In genomic region chr3:111853071-111853470, GRCh38 we compare ENCODE assay signal across 26 cellular contexts.
"Had no signal": no experiment of that assay in that cellular context is flagged by ENCODE, and none has a peak within 500 bp of the region (broad histone marks: within the 10 kb centered on the region; RNA-seq: fewer than 3 reads in every experiment).

No MANE protein-coding gene starts in this region.

- H3K27ac ChIP-seq: thyroid gland, upper lobe of left lung had no signal

- H3K4me3 ChIP-seq: heart left ventricle, thyroid gland, upper lobe of left lung had no signal

- H3K4me1 ChIP-seq: thyroid gland had no signal

- H3K36me3 ChIP-seq: heart left ventricle, thyroid gland, upper lobe of left lung had no signal

- ATAC-seq: activated naive CD8-positive, alpha-beta T cell treated with anti-CD3 and anti-CD28 coated beads, Interleukin-2, amount 50 U/mL, for 24 hours; activated T-cell treated with anti-CD3 and anti-CD28 coated beads, Interleukin-2, amount 50 U/mL, for 4 hours; activated T-helper 17 cell treated with anti-CD3 and anti-CD28 coated beads, Interleukin-2, amount 50 U/mL, for 72 hours; natural killer cell; right cardiac atrium; stimulated activated memory B cell treated with anti-CD40 and anti-IgM and Interleukin-4, amounts not matched to agents 10 μg/mL and 1 μg/mL and 100 μg/mL, for 72 hours; stimulated activated naive CD8-positive, alpha-beta T cell treated with anti-CD3 and anti-CD28 coated beads, Interleukin-15, amount 100 ng/mL, for 72 hours; WTC11 had no signal

- H3K9me3 Mint-ChIP-seq: activated CD4-positive, alpha-beta memory T cell treated with anti-CD3 and anti-CD28 coated beads, Interleukin-2, amount 10 ng/mL, durations not matched to agents 7 days and 5 days; activated CD4-positive, alpha-beta T cell treated with anti-CD3 and anti-CD28 coated beads, Interleukin-2, amount 10 ng/mL, durations not matched to agents 7 days and 5 days; activated naive CD4-positive, alpha-beta T cell treated with anti-CD3 and anti-CD28 coated beads, Interleukin-2, amount 50 U/mL, for 24 hours; activated naive CD8-positive, alpha-beta T cell treated with anti-CD3 and anti-CD28 coated beads, Interleukin-2, amount 50 U/mL, for 24 hours; activated T-cell treated with anti-CD3 and anti-CD28 coated beads, Interleukin-2, amount 50 U/mL, for 4 hours; activated T-helper 17 cell treated with anti-CD3 and anti-CD28 coated beads, Interleukin-2, amount 50 U/mL, for 72 hours; dendritic cell treated with granulocyte-macrophage colony-stimulating factor and Interleukin-4, amounts not matched to agents 40 ng/mL and 50 ng/mL, for 4 days; memory B cell; natural killer cell; stimulated activated memory B cell treated with anti-CD40 and anti-IgM and Interleukin-4, amounts not matched to agents 10 μg/mL and 1 μg/mL and 100 μg/mL, for 72 hours; stimulated activated naive CD8-positive, alpha-beta T cell treated with anti-CD3 and anti-CD28 coated beads, Interleukin-15, amount 100 ng/mL, for 72 hours; WTC11 had no signal

- H3K4me3 Mint-ChIP-seq: activated CD4-positive, alpha-beta memory T cell treated with anti-CD3 and anti-CD28 coated beads, Interleukin-2, amount 10 ng/mL, durations not matched to agents 7 days and 5 days; activated CD4-positive, alpha-beta T cell treated with anti-CD3 and anti-CD28 coated beads, Interleukin-2, amount 10 ng/mL, durations not matched to agents 7 days and 5 days; activated naive CD4-positive, alpha-beta T cell treated with anti-CD3 and anti-CD28 coated beads, Interleukin-2, amount 50 U/mL, for 24 hours; activated naive CD8-positive, alpha-beta T cell treated with anti-CD3 and anti-CD28 coated beads, Interleukin-2, amount 50 U/mL, for 24 hours; activated T-cell treated with anti-CD3 and anti-CD28 coated beads, Interleukin-2, amount 50 U/mL, for 4 hours; activated T-helper 17 cell treated with anti-CD3 and anti-CD28 coated beads, Interleukin-2, amount 50 U/mL, for 72 hours; dendritic cell treated with granulocyte-macrophage colony-stimulating factor and Interleukin-4, amounts not matched to agents 40 ng/mL and 50 ng/mL, for 4 days; memory B cell; natural killer cell; stimulated activated memory B cell treated with anti-CD40 and anti-IgM and Interleukin-4, amounts not matched to agents 10 μg/mL and 1 μg/mL and 100 μg/mL, for 72 hours; stimulated activated naive CD8-positive, alpha-beta T cell treated with anti-CD3 and anti-CD28 coated beads, Interleukin-15, amount 100 ng/mL, for 72 hours; WTC11 had no signal

- DNase-seq: activated CD4-positive, alpha-beta memory T cell treated with anti-CD3 and anti-CD28 coated beads, Interleukin-2, amount 10 ng/mL, durations not matched to agents 7 days and 5 days; activated CD4-positive, alpha-beta T cell treated with anti-CD3 and anti-CD28 coated beads for 1 hour; activated CD4-positive, alpha-beta T cell treated with anti-CD3 and anti-CD28 coated beads, Interleukin-2, amount 10 ng/mL, durations not matched to agents 7 days and 5 days; activated gamma-delta T cell treated with Interleukin-2 at 50 U/mL for 16 hours; activated naive CD8-positive, alpha-beta T cell treated with anti-CD3 and anti-CD28 coated beads, Interleukin-2, amount 50 U/mL, for 24 hours; activated T-cell treated with anti-CD3 and anti-CD28 coated beads, Interleukin-2, amount 50 U/mL, for 4 hours; amygdala; caudate nucleus; effector CD8-positive, alpha-beta T cell; foreskin fibroblast; heart left ventricle; natural killer cell; posterior cingulate gyrus; right cardiac atrium; stimulated activated CD4-positive, alpha-beta T cell treated with anti-CD3 and anti-CD28 coated beads, Interleukin-4, amount 100 ng/mL, for 4 hours; stimulated activated CD8-positive, alpha-beta memory T cell treated with anti-CD3 and anti-CD28 coated beads, Interleukin-4, amount 100 ng/mL, for 48 hours; stimulated activated naive CD8-positive, alpha-beta T cell treated with anti-CD3 and anti-CD28 coated beads, Interleukin-15, amount 100 ng/mL, for 72 hours; T-helper 2 cell; thyroid gland; upper lobe of left lung had no signal

- H3K4me1 Mint-ChIP-seq: activated T-helper 17 cell treated with anti-CD3 and anti-CD28 coated beads, Interleukin-2, amount 50 U/mL, for 72 hours; memory B cell; stimulated activated memory B cell treated with anti-CD40 and anti-IgM and Interleukin-4, amounts not matched to agents 10 μg/mL and 1 μg/mL and 100 μg/mL, for 72 hours had no signal

- H3K36me3 Mint-ChIP-seq: activated naive CD4-positive, alpha-beta T cell treated with anti-CD3 and anti-CD28 coated beads, Interleukin-2, amount 50 U/mL, for 24 hours; natural killer cell; stimulated activated memory B cell treated with anti-CD40 and anti-IgM and Interleukin-4, amounts not matched to agents 10 μg/mL and 1 μg/mL and 100 μg/mL, for 72 hours; WTC11 had no signal

- H3K27ac Mint-ChIP-seq: activated CD4-positive, alpha-beta memory T cell treated with anti-CD3 and anti-CD28 coated beads, Interleukin-2, amount 10 ng/mL, durations not matched to agents 7 days and 5 days; activated CD4-positive, alpha-beta T cell treated with anti-CD3 and anti-CD28 coated beads, Interleukin-2, amount 10 ng/mL, durations not matched to agents 7 days and 5 days; activated naive CD4-positive, alpha-beta T cell treated with anti-CD3 and anti-CD28 coated beads, Interleukin-2, amount 50 U/mL, for 24 hours; activated naive CD8-positive, alpha-beta T cell treated with anti-CD3 and anti-CD28 coated beads, Interleukin-2, amount 50 U/mL, for 24 hours; activated T-helper 17 cell treated with anti-CD3 and anti-CD28 coated beads, Interleukin-2, amount 50 U/mL, for 72 hours; dendritic cell treated with granulocyte-macrophage colony-stimulating factor and Interleukin-4, amounts not matched to agents 40 ng/mL and 50 ng/mL, for 4 days; memory B cell; natural killer cell; stimulated activated memory B cell treated with anti-CD40 and anti-IgM and Interleukin-4, amounts not matched to agents 10 μg/mL and 1 μg/mL and 100 μg/mL, for 72 hours; stimulated activated naive CD8-positive, alpha-beta T cell treated with anti-CD3 and anti-CD28 coated beads, Interleukin-15, amount 100 ng/mL, for 72 hours; WTC11 had no signal

- H3K27me3 ChIP-seq: heart left ventricle, thyroid gland, upper lobe of left lung had no signal

- H3K27me3 Mint-ChIP-seq: activated T-helper 17 cell treated with anti-CD3 and anti-CD28 coated beads, Interleukin-2, amount 50 U/mL, for 72 hours had no signal

- H3K9me3 ChIP-seq: heart left ventricle, thyroid gland, upper lobe of left lung had no signal
